19 cellular contexts compared by ENCODE assay signal in the genomic region with DNA sequence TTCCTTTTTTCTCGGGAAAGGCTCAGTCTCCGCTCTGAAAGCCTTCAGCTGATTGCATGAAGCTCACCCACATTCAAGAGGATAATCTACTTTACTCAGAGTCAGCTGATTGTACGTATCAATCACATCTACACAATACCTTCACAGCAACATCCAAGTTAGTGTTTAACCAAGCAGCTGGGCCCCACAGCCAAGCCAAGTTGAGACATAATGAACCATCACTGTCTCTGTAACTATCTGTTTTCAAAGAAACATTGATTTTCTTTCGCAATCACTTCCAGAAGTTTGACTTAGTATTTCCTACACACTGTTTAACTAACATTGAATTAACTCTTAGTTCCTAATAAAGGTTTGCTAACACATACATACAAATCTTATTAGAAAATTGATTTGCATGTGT. TPM values are rescaled to one million over a fixed set of nuclear protein-coding genes. Genes with fewer than 3 reads are reported as not detected.
DNase-seq lines count a peak whose midpoint lies in the region; ATAC-seq and TF ChIP-seq lines count a peak whose summit lies in the region.
"Had no signal": no experiment of that assay in that cellular context is flagged by ENCODE, and none has a peak within 500 bp of the region (broad histone marks: within the 10 kb centered on the region; RNA-seq: fewer than 3 reads in every experiment).

No MANE protein-coding gene starts in this region.

- intact Hi-C loops in uterus (cut with DNase I; ENCODE audit: low total_unique reads): no loop called here

- TF ChIP-seq CTCF in neural cell (IDR thresholded peaks at IDR 0.05; ENCODE audit: poor library complexity, severe bottlenecking) (no peak), uterus (IDR thresholded peaks at IDR 0.05) (no peak)

- H3K4me2 ChIP-seq in neural cell (ENCODE audit: low read length): no peak overlapping the region
- H3K4me2 ChIP-seq: A549 had no signal

- H3K27ac ChIP-seq in neural cell (ENCODE audit: low read length): no peak overlapping the region
- H3K27ac ChIP-seq in uterus: peak overlapping the region; percentile 10 to 49
- H3K27ac ChIP-seq: A549 had no signal

- H3K79me2 ChIP-seq in neural cell (replicated peaks; ENCODE audit: insufficient read depth, low read length): no peaks in the 10 kb centered on the region

- DNase-seq in NCI-H2227 (lab: John Stamatoyannopoulos, UW; ENCODE audit: unreplicated experiment) (peak; percentile 7), NCI-H2227 treated with DMSO at 0.1 percent for 48 hours (lab: John Stamatoyannopoulos, UW) (no peak), fibroblast of gingiva (ENCODE audit: low read depth) (peak; percentile 38), uterus (peak in 1 of 2 donors; percentile 24), SW480 (ENCODE audit: low spot score) (no peak), GF-D8 (lab: John Stamatoyannopoulos, UW) (no peak)
- DNase-seq: activated CD4-positive, alpha-beta memory T cell treated with anti-CD3 and anti-CD28 coated beads for 36 hours; anterior cingulate cortex; CD4-positive, alpha-beta T cell; EL; HFFc6; MG63; midbrain; SIG-M5; T1000 had no signal

- H3K9me3 ChIP-seq in neural cell (ENCODE audit: low read length): no peaks in the 10 kb centered on the region
- H3K9me3 ChIP-seq in uterus: no peaks in the 10 kb centered on the region
- H3K9me3 ChIP-seq: A549, MG63, tibial nerve had no signal

- H3K4me3 ChIP-seq in neural cell (ENCODE audit: low read length): no peak overlapping the region
- H3K4me3 ChIP-seq in uterus: no peak overlapping the region
- H3K4me3 ChIP-seq: A549, MG63, tibial nerve had no signal

- no peak for ATAC-seq in GM18502 (IDR thresholded peaks at IDR 0.05; ENCODE audit: poor library complexity, unreplicated experiment)
- ATAC-seq: A549 had no signal

- H3K36me3 ChIP-seq in neural cell (ENCODE audit: insufficient read depth, low read length) (no peaks in the 10 kb centered on the region), uterus (no peaks in the 10 kb centered on the region)
- H3K36me3 ChIP-seq: MG63, tibial nerve had no signal

- no peak for TF ChIP-seq POLR2A in uterus (IDR thresholded peaks at IDR 0.05)

- H3K9ac ChIP-seq in neural cell (ENCODE audit: low read length): no peak overlapping the region

- no peaks in the 10 kb centered on the region for H4K20me1 ChIP-seq in neural cell (ENCODE audit: insufficient read depth)

- H3F3A ChIP-seq in neural cell (ENCODE audit: insufficient read depth, low read length, poor library complexity, severe bottlenecking): peaks cover 6% of the 10 kb centered on the region

- H3K4me1 ChIP-seq in uterus: no peaks in the 10 kb centered on the region
- H3K4me1 ChIP-seq: A549 had no signal

- H2AFZ ChIP-seq in neural cell (ENCODE audit: low read depth, low read length): no peak overlapping the region

- no peaks in the 10 kb centered on the region for H3K9me2 ChIP-seq in neural cell (ENCODE audit: insufficient read depth, low read length)

- no peak for TF ChIP-seq EP300 in neural cell (conservative IDR thresholded peaks at IDR 0.05; ENCODE audit: poor library complexity, severe bottlenecking)

- TF ChIP-seq RAD21 in neural cell (conservative IDR thresholded peaks at IDR 0.05): no peak

- no peaks in the 10 kb centered on the region for H3K27me3 ChIP-seq in neural cell (ENCODE audit: insufficient read depth, low read depth, low read length)
- no peaks in the 10 kb centered on the region for H3K27me3 ChIP-seq in uterus
- H3K27me3 ChIP-seq: MG63, tibial nerve had no signal

TF ChIP-seq in neural cell, 6 proteins besides CTCF, POLR2A, EP300 and RAD21:
- TF ChIP-seq REST (IDR thresholded peaks at IDR 0.05; ENCODE audit: borderline replicate concordance) (no peak), POLR2AphosphoS5 (IDR thresholded peaks at IDR 0.05) (peak; percentile 29)

RNA-seq across cellular contexts. Expression of gene RWDD4, which starts 40.3 kb away (rescaled TPM):
- 61.1 and 68.2 TPM in 2 replicates for polyA plus RNA-seq in neural cell
- polyA minus RNA-seq in neural cell: 38.2 and 80.9 TPM in 2 replicates
- 10 to 100 TPM; 11.8 to 31.2 (median 19.3) TPM for total RNA-seq in uterus

RNA-seq across cellular contexts. Expression of gene TRAPPC11, which starts 40.4 kb away (rescaled TPM):
- 78.1 and 83.1 TPM in 2 replicates for polyA plus RNA-seq in neural cell
- 128 and 159 TPM in 2 replicates for polyA minus RNA-seq in neural cell
- 10 to 100 TPM; 18.4 to 96.8 (median 53.5) TPM for total RNA-seq in uterus

Comparison
In these comparisons a context has a peak if more than half of its experiments do, and no peak if none do; other contexts are left out.
1. DNase-seq: peak in NCI-H2227 (single experiment) and fibroblast of gingiva (single experiment); none in NCI-H2227 treated with DMSO at 0.1 percent for 48 hours (single experiment), SW480 (single experiment) and GF-D8 (single experiment).